8 cellular contexts compared by ENCODE assay signal in genomic region chr17:47840742-47841487, GRCh38. TPM values are rescaled to one million over a fixed set of nuclear protein-coding genes. Genes with fewer than 3 reads are reported as not detected.
A peak's percentile ranks its signal among the peaks of the same experiment; 100 is the strongest.
DNase-seq lines count a peak whose midpoint lies in the region; ATAC-seq and TF ChIP-seq lines count a peak whose summit lies in the region.

SCRN2 (minus strand) TSS chr17:47841273; CDS start chr17:47840843, 430 bp downstream.

- 1 to 2% methylated on average over 46 to 51 of the region's 55 CpGs for WGBS in GM23248 (ENCODE audit: low coverage in 1 of 2, low lambda C conversion rate in 2 of 2, missing lambda C conversion rate in 2 of 2), 2 experiments
- 0% methylated on average over 5 to 8 of the region's 55 CpGs for WGBS in gastroesophageal sphincter (ENCODE audit: low coverage in 1 of 2), 2 donors
- WGBS in suprapubic skin: 0% methylated on average over 3 of the region's 55 CpGs

- H3K4me1 ChIP-seq in GM23248 (ENCODE audit: insufficient read depth) (peaks cover 16% of the 10 kb centered on the region), SJSA1 (replicated peaks) (peaks cover 8% of the 10 kb centered on the region), gastroesophageal sphincter (peaks cover 0 to 53% (median 14%) of the 10 kb centered on the region in 3 donors), suprapubic skin (peaks cover 37% of the 10 kb centered on the region)

- in situ Hi-C loops in GM23248 (cut with MboI): loop anchor here (5.0 kb wide), 1 partner anchor 46 kb away; no protein-coding TSS in a partner anchor

- DNase-seq in Daoy (ENCODE audit: low read depth): peak; percentile 85
- peak; percentile 88 for DNase-seq in GM23248
- peak; percentile 81 for DNase-seq in M059J (ENCODE audit: low read depth)
- peak; percentile 91 to 93 for DNase-seq in SJSA1 (ENCODE audit: low read depth in 1 of 2, low spot score in 2 of 2)
- DNase-seq in activated naive CD4-positive, alpha-beta T cell (lab: John Stamatoyannopoulos, UW): peak; percentile 77 to 81 (median 78)
- peak in 55 of 56 donors; percentile 23 to 90 (median 77) for DNase-seq in nucleus accumbens (lab: John Stamatoyannopoulos, UW)
- DNase-seq in suprapubic skin (ENCODE audit: low spot score in 2 of 2): peak; percentile 92 to 94

- no peaks in the 10 kb centered on the region for H4K20me1 ChIP-seq in GM23248 (ENCODE audit: insufficient read depth)

- TF ChIP-seq POLR2A in gastroesophageal sphincter (IDR thresholded peaks at IDR 0.05) (peak in 1 of 2 donors; percentile 19), suprapubic skin (IDR thresholded peaks at IDR 0.05) (no peak)

- H3K36me3 ChIP-seq in GM23248 (ENCODE audit: low read depth) (no peaks in the 10 kb centered on the region), SJSA1 (peaks cover 24% of the 10 kb centered on the region), gastroesophageal sphincter (peaks cover 0 to 32% of the 10 kb centered on the region in 2 donors), suprapubic skin (peaks cover 30% of the 10 kb centered on the region)

- H2AFZ ChIP-seq in GM23248: peak within 1 kb of the TSS; percentile 96

- peak within 1 kb of the TSS; percentile 82 for H3K4me2 ChIP-seq in GM23248 (ENCODE audit: unreplicated experiment)

- no peaks in the 10 kb centered on the region for H3F3A ChIP-seq in GM23248 (ENCODE audit: insufficient read depth)

- H3K27ac ChIP-seq in GM23248: no peak within 1 kb of the TSS
- H3K27ac ChIP-seq in SJSA1: no peak within 1 kb of the TSS
- peak within 1 kb of the TSS in 3 of 4 donors; percentile 71 to 79 (median 77) for H3K27ac ChIP-seq in gastroesophageal sphincter
- H3K27ac ChIP-seq in suprapubic skin: peak within 1 kb of the TSS; percentile 47

- H3K9me3 ChIP-seq in GM23248 (ENCODE audit: low read depth): no peaks in the 10 kb centered on the region
- H3K9me3 ChIP-seq in SJSA1 (replicated peaks): no peaks in the 10 kb centered on the region
- no peaks in the 10 kb centered on the region for H3K9me3 ChIP-seq in gastroesophageal sphincter
- no peaks in the 10 kb centered on the region for H3K9me3 ChIP-seq in suprapubic skin

- peak within 1 kb of the TSS; percentile 92 for H3K4me3 ChIP-seq in GM23248
- H3K4me3 ChIP-seq in SJSA1: peak within 1 kb of the TSS; percentile 64
- H3K4me3 ChIP-seq in gastroesophageal sphincter: peak within 1 kb of the TSS; percentile 57 to 87
- H3K4me3 ChIP-seq in suprapubic skin: peak within 1 kb of the TSS; percentile 64

- H3K9me2 ChIP-seq in GM23248 (ENCODE audit: insufficient read depth): no peaks in the 10 kb centered on the region

- TF ChIP-seq EP300 in gastroesophageal sphincter (IDR thresholded peaks at IDR 0.05) (no peak), suprapubic skin (IDR thresholded peaks at IDR 0.05) (no peak)

- ATAC-seq in gastroesophageal sphincter: peak; percentile 92

- H3K27me3 ChIP-seq in GM23248 (replicated peaks; ENCODE audit: insufficient read depth) (no peaks in the 10 kb centered on the region), SJSA1 (replicated peaks) (peaks cover 13% of the 10 kb centered on the region), gastroesophageal sphincter (peaks cover 13% of the 10 kb centered on the region), suprapubic skin (peaks cover 10% of the 10 kb centered on the region)

- peaks cover 10% of the 10 kb centered on the region for H3K79me2 ChIP-seq in GM23248 (ENCODE audit: insufficient read depth)

- TF ChIP-seq CTCF in gastroesophageal sphincter (IDR thresholded peaks at IDR 0.05): peak in 2 of 4 experiments; percentile 98 to 99
- TF ChIP-seq CTCF in suprapubic skin (IDR thresholded peaks at IDR 0.05): peak; percentile 97

- peak within 1 kb of the TSS; percentile 79 for H3K9ac ChIP-seq in GM23248

RNA-seq across cellular contexts. Expression of gene SCRN2, which starts in this region (rescaled TPM):
- 7.1 and 11.0 TPM in 2 replicates for total RNA-seq in Daoy (2014; rRNA removed; shearing (Covaris generic))
- 36.3 and 41.2 TPM in 2 replicates for total RNA-seq in GM23248 (2014; rRNA removed; shearing (Covaris generic))
- 38.6 and 39.5 TPM in 2 replicates for polyA plus RNA-seq in GM23248 (2016; fragmentation: Nextera tagmentation; extraction: Ambion mirVana)
- 19.3 and 24.0 TPM in 2 replicates for total RNA-seq in M059J (2014; rRNA removed; shearing (Covaris generic))
- 39.5 and 41.1 TPM in 2 replicates for total RNA-seq in SJSA1 (2014; rRNA removed; shearing (Covaris generic))
- total RNA-seq in gastroesophageal sphincter: 10 to 100 TPM; 17.4 to 28.9 (median 21.8) TPM
- 10 to 100 TPM; 22.3 to 46.4 (median 34.7) TPM for total RNA-seq in suprapubic skin

Comparison
In these comparisons a context has a peak if more than half of its experiments do, and no peak if none do; other contexts are left out.
1. H3K27ac ChIP-seq: peak in gastroesophageal sphincter (3 of 4) and suprapubic skin (single experiment); none in GM23248 (single experiment) and SJSA1 (single experiment).
2. Peak in every context shown above with its lines, with median percentiles within 50 percentile points of each other: DNase-seq and H3K4me3 ChIP-seq.